Comparison of ENCODE assay signal across 8 cellular contexts in genomic region chr3:151171145-151171544, GRCh38. TPM values are rescaled to one million over a fixed set of nuclear protein-coding genes. Genes with fewer than 3 reads are reported as not detected.
DNase-seq lines count a peak whose midpoint lies in the region; ATAC-seq lines count a peak whose summit lies in the region.

No MANE protein-coding gene starts in this region.

- H3K4me3 ChIP-seq in BLaER1 treated with 17β-estradiol and CSF1 and Interleukin-3, amounts not matched to agents 10 nM and 100 nM: peak overlapping the region in 8 of 10 experiments; percentile 15 to 49 (median 28); a peak in 10 of 20 replicates
- H3K4me3 ChIP-seq in neuronal stem cell (ENCODE audit: low read length in 2 of 2): no peak overlapping the region

- H3K9me3 ChIP-seq in BLaER1 treated with 17β-estradiol and CSF1 and Interleukin-3, amounts not matched to agents 10 nM and 100 nM (replicated peaks in 1 of 11): no peaks in the 10 kb centered on the region
- no peaks in the 10 kb centered on the region for H3K9me3 ChIP-seq in neuronal stem cell (replicated peaks in 1 of 2; ENCODE audit: control insufficient read depth in 2 of 2, insufficient read depth in 1 of 2, low read depth in 1 of 2, low read length in 2 of 2)

- H2AK5ac ChIP-seq in neuronal stem cell (ENCODE audit: low read depth, low read length): no peak overlapping the region

- H3K4me1 ChIP-seq in BLaER1 treated with 17β-estradiol and CSF1 and Interleukin-3, amounts not matched to agents 10 nM and 100 nM: peaks cover 53 to 72% (median 65%) of the 10 kb centered on the region in 10 experiments
- peaks cover 7 to 16% of the 10 kb centered on the region in 2 donors for H3K4me1 ChIP-seq in neuronal stem cell (ENCODE audit: control insufficient read depth in 2 of 2, insufficient read depth in 1 of 2, low read depth in 1 of 2, low read length in 2 of 2)

- no peaks in the 10 kb centered on the region for H3K27me3 Mint-ChIP-seq in activated T-cell treated with anti-CD3 and anti-CD28 coated beads, Interleukin-2, amount 50 U/mL, for 72 hours (ENCODE audit: low read depth)

- ATAC-seq in GM19438 (IDR thresholded peaks at IDR 0.05; ENCODE audit: low read depth, unreplicated experiment) (peak; percentile 73), HG03521 (IDR thresholded peaks at IDR 0.05; ENCODE audit: unreplicated experiment) (peak; percentile 49), HG02970 (IDR thresholded peaks at IDR 0.05; ENCODE audit: low FRiP score, unreplicated experiment) (no peak)
- ATAC-seq in activated T-cell treated with anti-CD3 and anti-CD28 coated beads, Interleukin-2, amount 50 U/mL, for 72 hours (replicated peaks in 1 of 2): peak; percentile 74 to 89

- no peak overlapping the region for H3K23ac ChIP-seq in neuronal stem cell (ENCODE audit: low read depth, low read length, poor library complexity)

- peak; percentile 52 to 55 for DNase-seq in activated T-cell treated with anti-CD3 and anti-CD28 coated beads, Interleukin-2, amount 50 U/mL, for 72 hours
- DNase-seq in neuronal stem cell (ENCODE audit: low spot score) (no peak), NCI-H2227 (lab: John Stamatoyannopoulos, UW; ENCODE audit: unreplicated experiment) (no peak), NCI-H1048 (lab: John Stamatoyannopoulos, UW) (no peak)

- peak overlapping the region; percentile 75 to 97 (median 90) for H3K4me2 ChIP-seq in BLaER1 treated with 17β-estradiol and CSF1 and Interleukin-3, amounts not matched to agents 10 nM and 100 nM
- H3K4me2 ChIP-seq in neuronal stem cell (ENCODE audit: insufficient read depth, low read length, poor library complexity, severe bottlenecking): no peak overlapping the region

- H3K18ac ChIP-seq in neuronal stem cell (ENCODE audit: low read length): no peak overlapping the region

- H2BK12ac ChIP-seq in neuronal stem cell (ENCODE audit: low read length): no peak overlapping the region

- no peaks in the 10 kb centered on the region for H3K36me3 ChIP-seq in BLaER1 treated with 17β-estradiol and CSF1 and Interleukin-3, amounts not matched to agents 10 nM and 100 nM
- H3K36me3 ChIP-seq in neuronal stem cell (replicated peaks in 1 of 2; ENCODE audit: control insufficient read depth in 2 of 2, insufficient read depth in 2 of 2, low read length in 2 of 2): peaks cover 0 to 5% of the 10 kb centered on the region in 2 donors

- H2BK5ac ChIP-seq in neuronal stem cell (ENCODE audit: low read length): no peak overlapping the region

- H3K27ac ChIP-seq in BLaER1 treated with 17β-estradiol and CSF1 and Interleukin-3, amounts not matched to agents 10 nM and 100 nM: peak overlapping the region; percentile 71 to 99 (median 96); a peak in 21 of 22 replicates
- no peak overlapping the region for H3K27ac ChIP-seq in neuronal stem cell (replicated peaks; ENCODE audit: low read length)

- no peaks in the 10 kb centered on the region for H3K36me3 Mint-ChIP-seq in activated T-cell treated with anti-CD3 and anti-CD28 coated beads, Interleukin-2, amount 50 U/mL, for 72 hours (ENCODE audit: insufficient read depth in 2 of 2)

- H2AFZ ChIP-seq in neuronal stem cell (ENCODE audit: low read length): peak overlapping the region; percentile 77

- H4K8ac ChIP-seq in neuronal stem cell (ENCODE audit: low read depth, low read length): no peak overlapping the region

- H3K27me3 ChIP-seq in BLaER1 treated with 17β-estradiol and CSF1 and Interleukin-3, amounts not matched to agents 10 nM and 100 nM: no peaks in the 10 kb centered on the region
- H3K27me3 ChIP-seq in neuronal stem cell (ENCODE audit: control insufficient read depth in 3 of 3, insufficient read depth in 3 of 3, low read depth in 1 of 3, low read length in 3 of 3): no peaks in the 10 kb centered on the region

- peak overlapping the region; percentile 64 to 73 for H3K4me3 Mint-ChIP-seq in activated T-cell treated with anti-CD3 and anti-CD28 coated beads, Interleukin-2, amount 50 U/mL, for 72 hours

- no peak overlapping the region for H2BK120ac ChIP-seq in neuronal stem cell (ENCODE audit: low read depth, low read length)

- no peaks in the 10 kb centered on the region for H4K20me1 ChIP-seq in BLaER1 treated with 17β-estradiol and CSF1 and Interleukin-3, amounts not matched to agents 10 nM and 100 nM

- WGBS in neuronal stem cell (ENCODE audit: extremely low coverage in 2 of 2, insufficient read length in 2 of 2, insufficient replicate concordance in 1 of 2), 2 donors: no CpG with 5 or more reads among the region's 3 CpGs

- peaks cover 60% of the 10 kb centered on the region for H3K4me1 Mint-ChIP-seq in activated T-cell treated with anti-CD3 and anti-CD28 coated beads, Interleukin-2, amount 50 U/mL, for 72 hours (ENCODE audit: low read depth)

- no peak overlapping the region for H3K4ac ChIP-seq in neuronal stem cell (ENCODE audit: low read length)

- H3K79me1 ChIP-seq in neuronal stem cell (ENCODE audit: low read depth, low read length): no peaks in the 10 kb centered on the region

- H2BK15ac ChIP-seq in neuronal stem cell (ENCODE audit: low read length): no peak overlapping the region

- peak overlapping the region; percentile 83 for H3K27ac Mint-ChIP-seq in activated T-cell treated with anti-CD3 and anti-CD28 coated beads, Interleukin-2, amount 50 U/mL, for 72 hours

- H3K9me3 Mint-ChIP-seq in activated T-cell treated with anti-CD3 and anti-CD28 coated beads, Interleukin-2, amount 50 U/mL, for 72 hours: no peaks in the 10 kb centered on the region

- H3K14ac ChIP-seq in neuronal stem cell (ENCODE audit: low read length): no peak overlapping the region

- peak overlapping the region in 10 of 11 experiments; percentile 70 to 88 (median 82); a peak in 21 of 22 replicates for H3K9ac ChIP-seq in BLaER1 treated with 17β-estradiol and CSF1 and Interleukin-3, amounts not matched to agents 10 nM and 100 nM
- H3K9ac ChIP-seq in neuronal stem cell (ENCODE audit: low read depth, low read length, poor library complexity): no peak overlapping the region

- H4K91ac ChIP-seq in neuronal stem cell (ENCODE audit: low read depth, low read length, poor library complexity): no peak overlapping the region

RNA-seq across cellular contexts. Expression of gene GPR171, which starts 31.9 kb away (rescaled TPM):
- total RNA-seq in activated T-cell treated with anti-CD3 and anti-CD28 coated beads, Interleukin-2, amount 50 U/mL, for 72 hours: 100 to 1,000 TPM in 1 of 2 donors, 10 to 100 TPM in 1; 83.7 to 101 TPM
- polyA plus RNA-seq in neuronal stem cell (2013, experiment 1 of 2): not detected
- not detected for polyA plus RNA-seq in neuronal stem cell (2013, experiment 2 of 2)

Comparison
In these comparisons a context has a peak if more than half of its experiments do, and no peak if none do; other contexts are left out.
1. H3K4me3 ChIP-seq: peak in BLaER1 treated with 17β-estradiol and CSF1 and Interleukin-3, amounts not matched to agents 10 nM and 100 nM (8 of 10); none in neuronal stem cell (0 of 2).
2. DNase-seq: peak in activated T-cell treated with anti-CD3 and anti-CD28 coated beads, Interleukin-2, amount 50 U/mL, for 72 hours (2 of 2); none in neuronal stem cell (single experiment), NCI-H2227 (single experiment) and NCI-H1048 (single experiment).